ENCODE assay signal across 8 cellular contexts in genomic region chr12:124625867-124626675, GRCh38. TPM values are rescaled to one million over a fixed set of nuclear protein-coding genes. Genes with fewer than 3 reads are reported as not detected.
DNase-seq lines count a peak whose midpoint lies in the region; ATAC-seq, FAIRE-seq and TF ChIP-seq lines count a peak whose summit lies in the region.

No MANE protein-coding gene starts in this region.

- no peaks in the 10 kb centered on the region for H3K79me2 ChIP-seq in hepatocyte

- no peak overlapping the region for H2AFZ ChIP-seq in hepatocyte

- no peak for TF ChIP-seq CTCF in hepatocyte (IDR thresholded peaks at IDR 0.05; ENCODE audit: poor library complexity)

- H3K4me2 ChIP-seq in hepatocyte = peak overlapping the region; percentile 53

- no peaks in the 10 kb centered on the region for H3K9me3 ChIP-seq in hepatocyte (ENCODE audit: low read depth)

- H3K9me2 ChIP-seq in hepatocyte (replicated peaks; ENCODE audit: insufficient read depth) = no peaks in the 10 kb centered on the region

- DNase-seq in HT-29 (ENCODE audit: low spot score) (peak; percentile 64), astrocyte of the hippocampus (ENCODE audit: low read depth, low spot score) (peak; percentile 73), hepatocyte (ENCODE audit: low spot score) (peak; percentile 78), stromal cell of bone marrow (ENCODE audit: low read depth) (peak; percentile 90), GM19239 (ENCODE audit: insufficient read length, low spot score) (no peak)
- no peak for DNase-seq in stimulated activated CD4-positive, alpha-beta T cell treated with anti-CD3 and anti-CD28 coated beads, Interleukin-4, amount 100 ng/mL, for 24 hours

- H3K27me3 ChIP-seq in hepatocyte = no peaks in the 10 kb centered on the region

- ATAC-seq in HG02970 (IDR thresholded peaks at IDR 0.05; ENCODE audit: low FRiP score, unreplicated experiment) = no peak
- no peak for ATAC-seq in HG03469 (IDR thresholded peaks at IDR 0.05; ENCODE audit: unreplicated experiment)

- WGBS in hepatocyte (ENCODE audit: low lambda C conversion rate, missing lambda C conversion rate) = 72% methylated on average over 12 of the region's 15 CpGs

- H4K20me1 ChIP-seq in hepatocyte (ENCODE audit: insufficient read depth, poor library complexity, severe bottlenecking) = no peaks in the 10 kb centered on the region

- no peak for FAIRE-seq in GM19239 (lab: Jason Lieb, UNC)

- H3K4me3 ChIP-seq in hepatocyte = no peak overlapping the region

- no peaks in the 10 kb centered on the region for H3K36me3 ChIP-seq in hepatocyte (replicated peaks; ENCODE audit: insufficient read depth, low read depth)

- peaks cover 24% of the 10 kb centered on the region for H3K4me1 ChIP-seq in hepatocyte (ENCODE audit: insufficient read depth)

- H3K27ac ChIP-seq in hepatocyte = peak overlapping the region; percentile 91

RNA-seq across cellular contexts. Expression of gene NCOR2, which starts 58.7 kb away (rescaled TPM):
- 93.6 and 114 TPM in 2 replicates for total RNA-seq in HT-29 (2014; rRNA removed; shearing (Covaris generic))
- 12.9 and 40.3 TPM in 2 replicates for total RNA-seq in hepatocyte
- polyA plus RNA-seq in hepatocyte = 121 and 136 TPM in 2 replicates

Comparison
In these comparisons a context has a peak if more than half of its experiments do, and no peak if none do; other contexts are left out.
1. DNase-seq: peak in HT-29 (single experiment), astrocyte of the hippocampus (single experiment), hepatocyte (single experiment) and stromal cell of bone marrow (single experiment); none in GM19239 (single experiment) and stimulated activated CD4-positive, alpha-beta T cell treated with anti-CD3 and anti-CD28 coated beads, Interleukin-4, amount 100 ng/mL, for 24 hours (single experiment).